12 cellular contexts compared by ENCODE assay signal in the genomic region with DNA sequence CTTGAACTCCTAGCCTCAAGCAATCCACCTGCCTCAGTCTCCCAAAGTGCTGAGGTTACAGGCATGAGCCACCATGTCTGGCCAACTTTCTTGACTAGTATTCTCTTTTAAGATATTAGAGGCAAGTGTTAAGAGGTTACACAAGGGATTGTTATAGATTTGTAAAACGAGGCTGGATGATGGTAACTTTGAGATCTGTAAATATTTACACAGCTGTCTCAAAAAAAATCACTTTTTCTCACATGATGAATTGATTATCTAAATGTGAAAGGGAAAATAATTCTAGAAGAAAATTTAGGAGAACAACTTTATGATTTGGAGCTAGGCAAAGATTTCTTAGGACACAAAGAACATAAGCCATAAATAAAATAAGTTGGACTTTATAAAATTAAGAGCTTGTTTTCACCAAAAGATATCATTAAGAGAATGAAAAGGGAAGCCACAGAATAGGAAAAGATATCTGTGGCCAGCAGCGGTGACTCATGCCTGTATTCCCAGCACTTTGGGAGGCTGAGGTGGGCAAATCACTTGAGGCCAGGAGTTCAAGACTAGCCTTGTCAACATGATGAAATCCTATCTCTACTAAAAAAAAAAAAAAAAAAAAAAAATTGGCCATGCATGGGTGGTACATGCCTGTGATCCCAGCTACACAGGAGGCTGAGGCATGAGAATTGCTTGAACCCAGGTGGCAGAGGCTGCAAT.
"Had no signal": no experiment of that assay in that cellular context is flagged by ENCODE, and none has a peak within 500 bp of the region (broad histone marks: within the 10 kb centered on the region; RNA-seq: fewer than 3 reads in every experiment).

No MANE protein-coding gene starts in this region.

- H3K27me3 ChIP-seq: esophagus muscularis mucosa, gastrocnemius medialis had no signal

- H3K27ac ChIP-seq: gastrocnemius medialis had no signal

- H3K4me3 ChIP-seq: esophagus muscularis mucosa, gastrocnemius medialis had no signal

- H3K9me3 ChIP-seq: esophagus muscularis mucosa, gastrocnemius medialis had no signal

- DNase-seq: activated CD4-positive, CD25-positive, alpha-beta regulatory T cell treated with anti-CD3 and anti-CD28 coated beads, Interleukin-2, amount 50 U/mL, for 72 hours; activated CD8-positive, alpha-beta memory T cell treated with anti-CD3 and anti-CD28 coated beads, Interleukin-2, amount 50 U/mL, for 4 hours; activated CD8-positive, alpha-beta T cell treated with anti-CD3 and anti-CD28 coated beads for 36 hours; activated naive CD4-positive, alpha-beta T cell treated with Interleukin-2 at 50 U/mL for 16 hours; activated naive CD8-positive, alpha-beta T cell treated with anti-CD3 and anti-CD28 coated beads, Interleukin-2, amount 50 U/mL, for 24 hours; gastrocnemius medialis; kidney; left ventricle myocardium superior; nephron progenitor cell; stimulated activated CD4-positive, alpha-beta T cell treated with anti-CD3 and anti-CD28 coated beads, Interleukin-15, amount 100 ng/mL, for 24 hours; stimulated activated CD4-positive, alpha-beta T cell treated with anti-CD3 and anti-CD28 coated beads, Interleukin-4, amount 100 ng/mL, for 24 hours had no signal

- H3K36me3 ChIP-seq: esophagus muscularis mucosa, gastrocnemius medialis had no signal
